1 cellular context compared by ENCODE assay signal in the genomic region with DNA sequence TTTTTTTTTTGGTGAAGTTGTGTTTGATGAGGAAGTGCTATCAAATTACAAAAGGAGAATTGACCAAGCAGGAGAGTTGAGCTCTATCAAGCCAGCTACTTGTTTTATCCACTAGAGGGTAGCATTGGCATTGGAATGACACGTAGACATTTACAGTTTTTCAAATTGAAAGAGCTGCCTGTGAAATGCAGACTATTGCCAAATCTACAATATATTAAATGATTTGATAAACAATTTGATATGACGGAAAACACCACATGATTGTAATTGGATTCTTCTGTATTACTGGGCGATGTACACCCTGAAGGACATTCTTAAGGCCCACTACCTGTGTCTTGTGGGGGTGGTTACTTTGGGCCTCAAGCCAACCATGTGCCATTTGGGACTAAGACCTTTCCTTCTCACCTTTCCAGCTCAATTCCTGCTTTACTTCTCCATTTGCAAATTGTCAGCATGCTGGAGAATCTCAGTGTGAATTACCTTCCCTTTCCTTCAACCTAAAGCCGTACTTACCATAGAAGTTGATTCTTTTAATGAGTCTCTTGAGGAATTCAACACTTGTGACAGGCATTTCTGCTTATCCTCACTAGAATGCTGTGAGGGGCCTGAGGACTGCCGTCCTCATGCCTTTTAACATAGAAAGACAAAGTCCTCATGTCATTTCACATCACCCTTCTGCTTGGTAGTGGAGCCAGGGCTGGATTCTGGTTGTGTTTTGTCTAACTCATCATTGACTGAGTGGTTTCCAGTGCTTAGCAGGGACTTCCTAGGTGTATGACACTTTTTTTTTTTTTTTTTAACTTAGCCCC.
TF ChIP-seq lines count a peak whose summit lies in the region.

No MANE protein-coding gene starts in this region.

TF ChIP-seq in H1, 55 proteins besides CTCF, POLR2A, EP300 and RAD21:
- TF ChIP-seq ATF2 (IDR thresholded peaks at IDR 0.05; ENCODE audit: low read length) (no peak), TAF1 (IDR thresholded peaks at IDR 0.05; ENCODE audit: low read depth, low read length) (no peak), BRCA1 (IDR thresholded peaks at IDR 0.05; ENCODE audit: low read depth, low read length) (no peak), CEBPB (IDR thresholded peaks at IDR 0.05; ENCODE audit: low read depth, low read length) (0 out of 2 replicates have a peak, but pooled peaks have one; percentile 12), TAF7 (optimal IDR thresholded peaks at IDR 0.05; ENCODE audit: borderline replicate concordance, low read depth, low read length) (no peak), SIX5 (IDR thresholded peaks at IDR 0.05; ENCODE audit: low read depth, low read length) (no peak), CHD1 (IDR thresholded peaks at IDR 0.05; ENCODE audit: low read depth, low read length) (no peak), RNF2 (IDR thresholded peaks at IDR 0.05; ENCODE audit: borderline replicate concordance, low read depth, low read length, missing control alignments, poor library complexity, severe bottlenecking) (no peak), ASH2L (IDR thresholded peaks at IDR 0.05; ENCODE audit: low read length) (no peak)
- TF ChIP-seq, protein P1, sequence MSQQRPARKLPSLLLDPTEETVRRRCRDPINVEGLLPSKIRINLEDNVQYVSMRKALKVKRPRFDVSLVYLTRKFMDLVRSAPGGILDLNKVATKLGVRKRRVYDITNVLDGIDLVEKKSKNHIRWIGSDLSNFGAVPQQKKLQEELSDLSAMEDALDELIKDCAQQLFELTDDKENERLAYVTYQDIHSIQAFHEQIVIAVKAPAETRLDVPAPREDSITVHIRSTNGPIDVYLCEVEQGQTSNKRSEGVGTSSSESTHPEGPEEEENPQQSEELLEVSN (IDR thresholded peaks at IDR 0.05) = peak; percentile 84
- TF ChIP-seq, protein P2, sequence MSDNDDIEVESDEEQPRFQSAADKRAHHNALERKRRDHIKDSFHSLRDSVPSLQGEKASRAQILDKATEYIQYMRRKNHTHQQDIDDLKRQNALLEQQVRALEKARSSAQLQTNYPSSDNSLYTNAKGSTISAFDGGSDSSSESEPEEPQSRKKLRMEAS (IDR thresholded peaks at IDR 0.05) = peak; percentile 81
